1 cellular context compared by ENCODE assay signal in the genomic region with DNA sequence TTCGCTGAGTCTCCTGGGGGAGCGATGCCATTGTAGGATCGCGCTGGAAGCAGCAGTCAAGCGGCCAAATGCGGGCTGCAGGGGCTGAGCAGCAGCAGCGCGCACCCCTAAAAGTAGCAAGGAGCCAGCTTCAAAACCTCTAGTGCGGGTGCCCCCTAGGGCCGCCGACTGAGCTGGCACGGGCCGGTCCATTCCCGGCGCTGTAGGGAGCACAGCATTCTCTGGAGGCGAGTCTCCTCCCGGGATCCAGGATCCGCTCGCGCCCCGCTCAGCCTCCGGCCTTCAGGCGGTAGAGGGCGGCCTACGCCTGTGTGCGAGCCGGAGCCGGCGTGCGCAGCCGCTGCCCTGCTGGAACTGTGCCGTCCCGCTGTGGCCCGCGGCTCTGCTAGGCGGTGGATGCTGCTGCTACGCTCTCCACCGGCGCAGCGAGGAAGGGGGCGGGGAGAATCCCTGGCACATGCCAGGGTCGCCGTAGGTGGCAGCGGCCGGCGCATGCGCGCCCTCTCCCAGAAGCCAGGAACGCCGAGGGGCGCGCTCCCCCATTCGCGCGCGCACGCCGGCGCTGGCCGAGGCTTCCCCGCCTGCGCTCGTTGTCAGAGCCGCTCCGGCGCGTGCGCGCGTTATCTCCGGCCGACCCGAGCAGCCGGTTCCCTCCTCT.
TF ChIP-seq lines count a peak whose summit lies in the region.

A gene (plus strand): TSS at position 542 of the 658 bp plus-strand sequence. CDS start 148,834 bp downstream, outside the sequence.

TF ChIP-seq in WTC11, 78 proteins besides CTCF, POLR2A, EP300 and RAD21 (continued from another document and continues in another):
- TF ChIP-seq ESRRA (CRISPR knock-in tag; IDR thresholded peaks at IDR 0.05; ENCODE audit: borderline replicate concordance): 0 out of 2 replicates have a peak, but pooled peaks have one; percentile 15
- peak; percentile 75 for TF ChIP-seq FOXK1 (CRISPR knock-in tag; IDR thresholded peaks at IDR 0.05)
- TF ChIP-seq RORB (CRISPR knock-in tag; IDR thresholded peaks at IDR 0.05): no peak
- TF ChIP-seq CREM (CRISPR knock-in tag; IDR thresholded peaks at IDR 0.05): peak; percentile 72; the same call in 1 of the 2 replicates
- TF ChIP-seq, protein P1, sequence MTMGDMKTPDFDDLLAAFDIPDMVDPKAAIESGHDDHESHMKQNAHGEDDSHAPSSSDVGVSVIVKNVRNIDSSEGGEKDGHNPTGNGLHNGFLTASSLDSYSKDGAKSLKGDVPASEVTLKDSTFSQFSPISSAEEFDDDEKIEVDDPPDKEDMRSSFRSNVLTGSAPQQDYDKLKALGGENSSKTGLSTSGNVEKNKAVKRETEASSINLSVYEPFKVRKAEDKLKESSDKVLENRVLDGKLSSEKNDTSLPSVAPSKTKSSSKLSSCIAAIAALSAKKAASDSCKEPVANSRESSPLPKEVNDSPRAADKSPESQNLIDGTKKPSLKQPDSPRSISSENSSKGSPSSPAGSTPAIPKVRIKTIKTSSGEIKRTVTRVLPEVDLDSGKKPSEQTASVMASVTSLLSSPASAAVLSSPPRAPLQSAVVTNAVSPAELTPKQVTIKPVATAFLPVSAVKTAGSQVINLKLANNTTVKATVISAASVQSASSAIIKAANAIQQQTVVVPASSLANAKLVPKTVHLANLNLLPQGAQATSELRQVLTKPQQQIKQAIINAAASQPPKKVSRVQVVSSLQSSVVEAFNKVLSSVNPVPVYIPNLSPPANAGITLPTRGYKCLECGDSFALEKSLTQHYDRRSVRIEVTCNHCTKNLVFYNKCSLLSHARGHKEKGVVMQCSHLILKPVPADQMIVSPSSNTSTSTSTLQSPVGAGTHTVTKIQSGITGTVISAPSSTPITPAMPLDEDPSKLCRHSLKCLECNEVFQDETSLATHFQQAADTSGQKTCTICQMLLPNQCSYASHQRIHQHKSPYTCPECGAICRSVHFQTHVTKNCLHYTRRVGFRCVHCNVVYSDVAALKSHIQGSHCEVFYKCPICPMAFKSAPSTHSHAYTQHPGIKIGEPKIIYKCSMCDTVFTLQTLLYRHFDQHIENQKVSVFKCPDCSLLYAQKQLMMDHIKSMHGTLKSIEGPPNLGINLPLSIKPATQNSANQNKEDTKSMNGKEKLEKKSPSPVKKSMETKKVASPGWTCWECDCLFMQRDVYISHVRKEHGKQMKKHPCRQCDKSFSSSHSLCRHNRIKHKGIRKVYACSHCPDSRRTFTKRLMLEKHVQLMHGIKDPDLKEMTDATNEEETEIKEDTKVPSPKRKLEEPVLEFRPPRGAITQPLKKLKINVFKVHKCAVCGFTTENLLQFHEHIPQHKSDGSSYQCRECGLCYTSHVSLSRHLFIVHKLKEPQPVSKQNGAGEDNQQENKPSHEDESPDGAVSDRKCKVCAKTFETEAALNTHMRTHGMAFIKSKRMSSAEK (CRISPR knock-in tag; IDR thresholded peaks at IDR 0.05; ENCODE audit: borderline replicate concordance): no peak
- no peak for TF ChIP-seq HMGA2 (CRISPR knock-in tag; IDR thresholded peaks at IDR 0.05)
- TF ChIP-seq, protein P2, sequence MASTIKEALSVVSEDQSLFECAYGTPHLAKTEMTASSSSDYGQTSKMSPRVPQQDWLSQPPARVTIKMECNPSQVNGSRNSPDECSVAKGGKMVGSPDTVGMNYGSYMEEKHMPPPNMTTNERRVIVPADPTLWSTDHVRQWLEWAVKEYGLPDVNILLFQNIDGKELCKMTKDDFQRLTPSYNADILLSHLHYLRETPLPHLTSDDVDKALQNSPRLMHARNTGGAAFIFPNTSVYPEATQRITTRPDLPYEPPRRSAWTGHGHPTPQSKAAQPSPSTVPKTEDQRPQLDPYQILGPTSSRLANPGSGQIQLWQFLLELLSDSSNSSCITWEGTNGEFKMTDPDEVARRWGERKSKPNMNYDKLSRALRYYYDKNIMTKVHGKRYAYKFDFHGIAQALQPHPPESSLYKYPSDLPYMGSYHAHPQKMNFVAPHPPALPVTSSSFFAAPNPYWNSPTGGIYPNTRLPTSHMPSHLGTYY (CRISPR knock-in tag; IDR thresholded peaks at IDR 0.05): no peak
- no peak; the same call in 1 of the 2 replicates for TF ChIP-seq CREB1 (CRISPR knock-in tag; IDR thresholded peaks at IDR 0.05)
- TF ChIP-seq, protein P3, sequence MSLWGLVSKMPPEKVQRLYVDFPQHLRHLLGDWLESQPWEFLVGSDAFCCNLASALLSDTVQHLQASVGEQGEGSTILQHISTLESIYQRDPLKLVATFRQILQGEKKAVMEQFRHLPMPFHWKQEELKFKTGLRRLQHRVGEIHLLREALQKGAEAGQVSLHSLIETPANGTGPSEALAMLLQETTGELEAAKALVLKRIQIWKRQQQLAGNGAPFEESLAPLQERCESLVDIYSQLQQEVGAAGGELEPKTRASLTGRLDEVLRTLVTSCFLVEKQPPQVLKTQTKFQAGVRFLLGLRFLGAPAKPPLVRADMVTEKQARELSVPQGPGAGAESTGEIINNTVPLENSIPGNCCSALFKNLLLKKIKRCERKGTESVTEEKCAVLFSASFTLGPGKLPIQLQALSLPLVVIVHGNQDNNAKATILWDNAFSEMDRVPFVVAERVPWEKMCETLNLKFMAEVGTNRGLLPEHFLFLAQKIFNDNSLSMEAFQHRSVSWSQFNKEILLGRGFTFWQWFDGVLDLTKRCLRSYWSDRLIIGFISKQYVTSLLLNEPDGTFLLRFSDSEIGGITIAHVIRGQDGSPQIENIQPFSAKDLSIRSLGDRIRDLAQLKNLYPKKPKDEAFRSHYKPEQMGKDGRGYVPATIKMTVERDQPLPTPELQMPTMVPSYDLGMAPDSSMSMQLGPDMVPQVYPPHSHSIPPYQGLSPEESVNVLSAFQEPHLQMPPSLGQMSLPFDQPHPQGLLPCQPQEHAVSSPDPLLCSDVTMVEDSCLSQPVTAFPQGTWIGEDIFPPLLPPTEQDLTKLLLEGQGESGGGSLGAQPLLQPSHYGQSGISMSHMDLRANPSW (CRISPR knock-in tag; conservative IDR thresholded peaks at IDR 0.05; ENCODE audit: low read depth): no peak
- TF ChIP-seq MYBL2 (CRISPR knock-in tag; IDR thresholded peaks at IDR 0.05): peak; percentile 78
- TF ChIP-seq, protein P4, sequence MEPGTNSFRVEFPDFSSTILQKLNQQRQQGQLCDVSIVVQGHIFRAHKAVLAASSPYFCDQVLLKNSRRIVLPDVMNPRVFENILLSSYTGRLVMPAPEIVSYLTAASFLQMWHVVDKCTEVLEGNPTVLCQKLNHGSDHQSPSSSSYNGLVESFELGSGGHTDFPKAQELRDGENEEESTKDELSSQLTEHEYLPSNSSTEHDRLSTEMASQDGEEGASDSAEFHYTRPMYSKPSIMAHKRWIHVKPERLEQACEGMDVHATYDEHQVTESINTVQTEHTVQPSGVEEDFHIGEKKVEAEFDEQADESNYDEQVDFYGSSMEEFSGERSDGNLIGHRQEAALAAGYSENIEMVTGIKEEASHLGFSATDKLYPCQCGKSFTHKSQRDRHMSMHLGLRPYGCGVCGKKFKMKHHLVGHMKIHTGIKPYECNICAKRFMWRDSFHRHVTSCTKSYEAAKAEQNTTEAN (CRISPR knock-in tag; IDR thresholded peaks at IDR 0.05): no peak; the same call in 1 of the 2 replicates
- TF ChIP-seq ZNF396 (CRISPR knock-in tag; IDR thresholded peaks at IDR 0.05; ENCODE audit: borderline replicate concordance): no peak
- TF ChIP-seq SMAD4 (CRISPR knock-in tag; IDR thresholded peaks at IDR 0.05): no peak
- TF ChIP-seq SMAD3 (CRISPR knock-in tag; IDR thresholded peaks at IDR 0.05; ENCODE audit: borderline replicate concordance): peak; percentile 86; the same call in 1 of the 2 replicates
- no peak for TF ChIP-seq MXD4 (CRISPR knock-in tag; IDR thresholded peaks at IDR 0.05; ENCODE audit: borderline replicate concordance)
- peak; percentile 80; the same call in 1 of the 2 replicates for TF ChIP-seq ZNF138 (CRISPR knock-in tag; conservative IDR thresholded peaks at IDR 0.05)
- TF ChIP-seq, protein P5, sequence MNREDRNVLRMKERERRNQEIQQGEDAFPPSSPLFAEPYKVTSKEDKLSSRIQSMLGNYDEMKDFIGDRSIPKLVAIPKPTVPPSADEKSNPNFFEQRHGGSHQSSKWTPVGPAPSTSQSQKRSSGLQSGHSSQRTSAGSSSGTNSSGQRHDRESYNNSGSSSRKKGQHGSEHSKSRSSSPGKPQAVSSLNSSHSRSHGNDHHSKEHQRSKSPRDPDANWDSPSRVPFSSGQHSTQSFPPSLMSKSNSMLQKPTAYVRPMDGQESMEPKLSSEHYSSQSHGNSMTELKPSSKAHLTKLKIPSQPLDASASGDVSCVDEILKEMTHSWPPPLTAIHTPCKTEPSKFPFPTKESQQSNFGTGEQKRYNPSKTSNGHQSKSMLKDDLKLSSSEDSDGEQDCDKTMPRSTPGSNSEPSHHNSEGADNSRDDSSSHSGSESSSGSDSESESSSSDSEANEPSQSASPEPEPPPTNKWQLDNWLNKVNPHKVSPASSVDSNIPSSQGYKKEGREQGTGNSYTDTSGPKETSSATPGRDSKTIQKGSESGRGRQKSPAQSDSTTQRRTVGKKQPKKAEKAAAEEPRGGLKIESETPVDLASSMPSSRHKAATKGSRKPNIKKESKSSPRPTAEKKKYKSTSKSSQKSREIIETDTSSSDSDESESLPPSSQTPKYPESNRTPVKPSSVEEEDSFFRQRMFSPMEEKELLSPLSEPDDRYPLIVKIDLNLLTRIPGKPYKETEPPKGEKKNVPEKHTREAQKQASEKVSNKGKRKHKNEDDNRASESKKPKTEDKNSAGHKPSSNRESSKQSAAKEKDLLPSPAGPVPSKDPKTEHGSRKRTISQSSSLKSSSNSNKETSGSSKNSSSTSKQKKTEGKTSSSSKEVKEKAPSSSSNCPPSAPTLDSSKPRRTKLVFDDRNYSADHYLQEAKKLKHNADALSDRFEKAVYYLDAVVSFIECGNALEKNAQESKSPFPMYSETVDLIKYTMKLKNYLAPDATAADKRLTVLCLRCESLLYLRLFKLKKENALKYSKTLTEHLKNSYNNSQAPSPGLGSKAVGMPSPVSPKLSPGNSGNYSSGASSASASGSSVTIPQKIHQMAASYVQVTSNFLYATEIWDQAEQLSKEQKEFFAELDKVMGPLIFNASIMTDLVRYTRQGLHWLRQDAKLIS (CRISPR knock-in tag; IDR thresholded peaks at IDR 0.05; ENCODE audit: borderline replicate concordance): no peak
- TF ChIP-seq, protein P6, sequence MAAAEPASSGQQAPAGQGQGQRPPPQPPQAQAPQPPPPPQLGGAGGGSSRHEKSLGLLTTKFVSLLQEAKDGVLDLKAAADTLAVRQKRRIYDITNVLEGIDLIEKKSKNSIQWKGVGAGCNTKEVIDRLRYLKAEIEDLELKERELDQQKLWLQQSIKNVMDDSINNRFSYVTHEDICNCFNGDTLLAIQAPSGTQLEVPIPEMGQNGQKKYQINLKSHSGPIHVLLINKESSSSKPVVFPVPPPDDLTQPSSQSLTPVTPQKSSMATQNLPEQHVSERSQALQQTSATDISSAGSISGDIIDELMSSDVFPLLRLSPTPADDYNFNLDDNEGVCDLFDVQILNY (CRISPR knock-in tag; IDR thresholded peaks at IDR 0.05): peak; percentile 79
- TF ChIP-seq, protein P7, sequence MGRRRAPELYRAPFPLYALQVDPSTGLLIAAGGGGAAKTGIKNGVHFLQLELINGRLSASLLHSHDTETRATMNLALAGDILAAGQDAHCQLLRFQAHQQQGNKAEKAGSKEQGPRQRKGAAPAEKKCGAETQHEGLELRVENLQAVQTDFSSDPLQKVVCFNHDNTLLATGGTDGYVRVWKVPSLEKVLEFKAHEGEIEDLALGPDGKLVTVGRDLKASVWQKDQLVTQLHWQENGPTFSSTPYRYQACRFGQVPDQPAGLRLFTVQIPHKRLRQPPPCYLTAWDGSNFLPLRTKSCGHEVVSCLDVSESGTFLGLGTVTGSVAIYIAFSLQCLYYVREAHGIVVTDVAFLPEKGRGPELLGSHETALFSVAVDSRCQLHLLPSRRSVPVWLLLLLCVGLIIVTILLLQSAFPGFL (CRISPR knock-in tag; IDR thresholded peaks at IDR 0.05; ENCODE audit: borderline replicate concordance): no peak
- TF ChIP-seq ELF4 (CRISPR knock-in tag; IDR thresholded peaks at IDR 0.05; ENCODE audit: low read depth): no peak
- peak; percentile 73 for TF ChIP-seq GABPB1 (CRISPR knock-in tag; IDR thresholded peaks at IDR 0.05)
- TF ChIP-seq ETV6 (CRISPR knock-in tag; IDR thresholded peaks at IDR 0.05): peak; percentile 98
- no peak for TF ChIP-seq JAZF1 (CRISPR knock-in tag; IDR thresholded peaks at IDR 0.05)
- no peak for TF ChIP-seq TCF7 (CRISPR knock-in tag; IDR thresholded peaks at IDR 0.05; ENCODE audit: low read depth)
- no peak for TF ChIP-seq ATF1 (CRISPR knock-in tag; IDR thresholded peaks at IDR 0.05)
- TF ChIP-seq RELA (CRISPR knock-in tag; IDR thresholded peaks at IDR 0.05; ENCODE audit: borderline replicate concordance): no peak; the same call in 1 of the 2 replicates
- TF ChIP-seq, protein P8, sequence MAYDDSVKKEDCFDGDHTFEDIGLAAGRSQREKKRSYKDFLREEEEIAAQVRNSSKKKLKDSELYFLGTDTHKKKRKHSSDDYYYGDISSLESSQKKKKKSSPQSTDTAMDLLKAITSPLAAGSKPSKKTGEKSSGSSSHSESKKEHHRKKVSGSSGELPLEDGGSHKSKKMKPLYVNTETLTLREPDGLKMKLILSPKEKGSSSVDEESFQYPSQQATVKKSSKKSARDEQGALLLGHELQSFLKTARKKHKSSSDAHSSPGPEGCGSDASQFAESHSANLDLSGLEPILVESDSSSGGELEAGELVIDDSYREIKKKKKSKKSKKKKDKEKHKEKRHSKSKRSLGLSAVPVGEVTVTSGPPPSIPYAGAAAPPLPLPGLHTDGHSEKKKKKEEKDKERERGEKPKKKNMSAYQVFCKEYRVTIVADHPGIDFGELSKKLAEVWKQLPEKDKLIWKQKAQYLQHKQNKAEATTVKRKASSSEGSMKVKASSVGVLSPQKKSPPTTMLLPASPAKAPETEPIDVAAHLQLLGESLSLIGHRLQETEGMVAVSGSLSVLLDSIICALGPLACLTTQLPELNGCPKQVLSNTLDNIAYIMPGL (CRISPR knock-in tag; IDR thresholded peaks at IDR 0.05): peak; percentile 87
- TF ChIP-seq TP53 (CRISPR knock-in tag; IDR thresholded peaks at IDR 0.05): no peak; the same call in none of the 2 replicates
- no peak for TF ChIP-seq OVOL2 (CRISPR knock-in tag; IDR thresholded peaks at IDR 0.05; ENCODE audit: borderline replicate concordance)
- TF ChIP-seq ZNF416 (CRISPR knock-in tag; IDR thresholded peaks at IDR 0.05): no peak
- TF ChIP-seq NFE2L1 (CRISPR knock-in tag; IDR thresholded peaks at IDR 0.05): peak; percentile 76; the same call in 1 of the 2 replicates
- TF ChIP-seq, protein P9, sequence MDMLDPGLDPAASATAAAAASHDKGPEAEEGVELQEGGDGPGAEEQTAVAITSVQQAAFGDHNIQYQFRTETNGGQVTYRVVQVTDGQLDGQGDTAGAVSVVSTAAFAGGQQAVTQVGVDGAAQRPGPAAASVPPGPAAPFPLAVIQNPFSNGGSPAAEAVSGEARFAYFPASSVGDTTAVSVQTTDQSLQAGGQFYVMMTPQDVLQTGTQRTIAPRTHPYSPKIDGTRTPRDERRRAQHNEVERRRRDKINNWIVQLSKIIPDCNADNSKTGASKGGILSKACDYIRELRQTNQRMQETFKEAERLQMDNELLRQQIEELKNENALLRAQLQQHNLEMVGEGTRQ (CRISPR knock-in tag; IDR thresholded peaks at IDR 0.05): peak; percentile 71
- TF ChIP-seq ZNF263 (CRISPR knock-in tag; IDR thresholded peaks at IDR 0.05; ENCODE audit: low read depth): peak; percentile 85
- no peak for TF ChIP-seq SOX15 (CRISPR knock-in tag; IDR thresholded peaks at IDR 0.05)
- peak; percentile 86; the same call in 1 of the 2 replicates for TF ChIP-seq ZNF232 (CRISPR knock-in tag; IDR thresholded peaks at IDR 0.05)
- TF ChIP-seq, protein P10, sequence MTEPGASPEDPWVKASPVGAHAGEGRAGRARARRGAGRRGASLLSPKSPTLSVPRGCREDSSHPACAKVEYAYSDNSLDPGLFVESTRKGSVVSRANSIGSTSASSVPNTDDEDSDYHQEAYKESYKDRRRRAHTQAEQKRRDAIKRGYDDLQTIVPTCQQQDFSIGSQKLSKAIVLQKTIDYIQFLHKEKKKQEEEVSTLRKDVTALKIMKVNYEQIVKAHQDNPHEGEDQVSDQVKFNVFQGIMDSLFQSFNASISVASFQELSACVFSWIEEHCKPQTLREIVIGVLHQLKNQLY (CRISPR knock-in tag; IDR thresholded peaks at IDR 0.05): no peak
